Comparison of ENCODE assay signal across 9 cellular contexts in the genomic region with DNA sequence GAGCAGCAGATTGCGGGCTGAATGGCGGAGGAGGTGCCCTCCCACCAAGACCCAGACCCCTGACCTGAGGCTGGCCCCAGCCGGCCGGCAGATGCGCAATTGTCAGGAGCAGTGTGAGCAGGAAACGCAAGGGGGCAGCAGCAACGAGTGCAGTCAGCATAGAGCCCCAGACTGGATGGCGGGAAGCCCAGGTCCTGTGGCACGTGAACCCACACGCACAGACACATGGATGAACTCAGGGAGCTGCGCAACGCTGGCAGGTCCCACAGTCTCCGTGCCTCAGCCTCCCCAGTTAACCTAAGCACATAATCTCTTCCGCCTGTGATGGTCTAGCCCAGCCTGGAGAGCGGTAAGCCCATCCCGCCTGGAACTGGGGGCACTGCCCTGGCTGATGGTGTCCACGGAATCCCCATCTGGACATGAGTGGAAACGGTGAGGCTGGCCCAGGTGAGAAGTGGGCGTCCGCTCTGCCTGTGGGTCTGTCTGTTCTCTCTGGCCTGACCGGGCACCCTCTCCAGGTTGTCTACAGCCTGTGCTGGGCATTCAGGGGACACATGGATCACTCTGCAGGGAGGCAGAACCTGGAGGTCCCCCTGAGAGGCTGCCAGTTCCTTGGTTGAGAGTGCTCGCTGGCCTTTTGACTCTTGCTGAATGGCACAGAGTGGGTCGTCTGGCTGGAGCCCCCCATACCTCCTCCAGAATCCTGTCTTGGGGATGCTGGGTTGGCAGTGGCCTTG. TPM values are rescaled to one million over a fixed set of nuclear protein-coding genes. Genes with fewer than 3 reads are reported as not detected.
DNase-seq lines count a peak whose midpoint lies in the region; ATAC-seq and TF ChIP-seq lines count a peak whose summit lies in the region.
"Had no signal": no experiment of that assay in that cellular context is flagged by ENCODE, and none has a peak within 500 bp of the region (broad histone marks: within the 10 kb centered on the region; RNA-seq: fewer than 3 reads in every experiment).

No MANE protein-coding gene starts in this region.

- POLR2A ChIA-PET in naive thymus-derived CD4-positive, alpha-beta T cell (lab: Charles Lee) = no interaction called here

- no peaks in the 10 kb centered on the region for H3K27me3 Mint-ChIP-seq in naive thymus-derived CD4-positive, alpha-beta T cell

- H3K36me3 ChIP-seq in naive thymus-derived CD4-positive, alpha-beta T cell (ENCODE audit: control insufficient read depth in 2 of 3, insufficient read depth in 3 of 3, low read length in 3 of 3) = no peaks in the 10 kb centered on the region
- no peaks in the 10 kb centered on the region for H3K36me3 ChIP-seq in tibial artery

- no peak overlapping the region for H3K4me3 ChIP-seq in epithelial cell of esophagus (ENCODE audit: low read length)
- H3K4me3 ChIP-seq in naive thymus-derived CD4-positive, alpha-beta T cell (ENCODE audit: low read length) = no peak overlapping the region
- H3K4me3 ChIP-seq in tibial artery = no peak overlapping the region

- CTCF ChIA-PET in naive thymus-derived CD4-positive, alpha-beta T cell (lab: Charles Lee) = interaction anchor here (0.6 kb wide), 1 partner anchor 307 kb away, joined by 3 read pairs; no protein-coding TSS in a partner anchor

- no peaks in the 10 kb centered on the region for H3K9me3 ChIP-seq in naive thymus-derived CD4-positive, alpha-beta T cell (ENCODE audit: control insufficient read depth in 2 of 3, low read length in 3 of 3)
- peaks cover 0 to 2% (median 0%) of the 10 kb centered on the region in 3 donors for H3K9me3 ChIP-seq in tibial artery

- H3K27ac ChIP-seq in naive thymus-derived CD4-positive, alpha-beta T cell (ENCODE audit: low read depth, low read length) = no peak overlapping the region
- H3K27ac ChIP-seq in tibial artery = no peak overlapping the region
- H3K27ac ChIP-seq: epithelial cell of prostate had no signal

- peak; percentile 87 for ATAC-seq in naive thymus-derived CD4-positive, alpha-beta T cell
- no peak for ATAC-seq in HG03565 (IDR thresholded peaks at IDR 0.05; ENCODE audit: unreplicated experiment)

- peak; percentile 55 for DNase-seq in SKM-1 treated with dmso at 0.1 percent for 144 hours (lab: John Stamatoyannopoulos, UW; ENCODE audit: unreplicated experiment)
- no peak for DNase-seq in SKM-1 (lab: John Stamatoyannopoulos, UW; ENCODE audit: unreplicated experiment)
- peak; percentile 33 for DNase-seq in NCI-H460 (ENCODE audit: extremely low read depth, low read depth)
- DNase-seq in activated CD8-positive, alpha-beta memory T cell treated with anti-CD3 and anti-CD28 coated beads, Interleukin-2, amount 50 U/mL, for 4 hours = peak; percentile 55
- DNase-seq in epithelial cell of esophagus (ENCODE audit: low read depth) = peak; percentile 51
- DNase-seq in naive thymus-derived CD4-positive, alpha-beta T cell = peak in 6 of 9 donors; percentile 28 to 49 (median 40)
- DNase-seq in tibial artery = peak in 1 of 2 donors; percentile 51

- TF ChIP-seq CTCF in epithelial cell of esophagus (IDR thresholded peaks at IDR 0.05; ENCODE audit: insufficient read depth, low read depth, low read length, missing control alignments) = peak; percentile 71
- TF ChIP-seq CTCF in tibial artery (IDR thresholded peaks at IDR 0.05) = peak; percentile 35 to 44

- H3K36me3 Mint-ChIP-seq in naive thymus-derived CD4-positive, alpha-beta T cell = no peaks in the 10 kb centered on the region

- H3K9me3 Mint-ChIP-seq in naive thymus-derived CD4-positive, alpha-beta T cell = peaks cover 0 to 3% (median 0%) of the 10 kb centered on the region in 11 donors

- H3K27me3 ChIP-seq in naive thymus-derived CD4-positive, alpha-beta T cell (ENCODE audit: control insufficient read depth in 2 of 2, insufficient read depth in 2 of 2, low read length in 2 of 2) = no peaks in the 10 kb centered on the region
- peaks cover 0 to 29% of the 10 kb centered on the region in 2 donors for H3K27me3 ChIP-seq in tibial artery

- no peaks in the 10 kb centered on the region for H3K4me1 ChIP-seq in naive thymus-derived CD4-positive, alpha-beta T cell (ENCODE audit: control insufficient read depth in 2 of 2, insufficient read depth in 2 of 2, low read length in 2 of 2)
- no peaks in the 10 kb centered on the region for H3K4me1 ChIP-seq in tibial artery

- intact Hi-C loops in naive thymus-derived CD4-positive, alpha-beta T cell (cut with micrococcal nuclease) = loop anchor here in 1 of 2 donors (1.0 kb wide), 2 partner anchors 10 to 19 kb away; no protein-coding TSS in a partner anchor
- intact Hi-C loops in tibial artery (cut with DNase I; ENCODE audit: low total_unique reads) = no loop called here

- H3K4me1 Mint-ChIP-seq in naive thymus-derived CD4-positive, alpha-beta T cell = peaks cover 0 to 3% (median 0%) of the 10 kb centered on the region in 7 donors

- no peak overlapping the region for H3K4me3 Mint-ChIP-seq in naive thymus-derived CD4-positive, alpha-beta T cell

- no peak overlapping the region for H3K27ac Mint-ChIP-seq in naive thymus-derived CD4-positive, alpha-beta T cell

RNA-seq across cellular contexts. Expression of a gene that starts 0.6 kb away (rescaled TPM):
- total RNA-seq in NCI-H460 (2014; rRNA removed; shearing (Covaris generic)) = not detected in 2 replicates
- polyA plus RNA-seq in NCI-H460 (2014; cell fraction: nucleus; rRNA removed) = not detected in 2 replicates
- not detected for total RNA-seq in naive thymus-derived CD4-positive, alpha-beta T cell
- polyA plus RNA-seq in naive thymus-derived CD4-positive, alpha-beta T cell = not detected

RNA-seq across cellular contexts. Expression of a gene that starts 10.3 kb away (rescaled TPM):
- not detected in 2 replicates for total RNA-seq in NCI-H460 (2014; rRNA removed; shearing (Covaris generic))
- 0.25 TPM in 1 of 2 replicates, not detected in the other for polyA plus RNA-seq in NCI-H460 (2014; cell fraction: nucleus; rRNA removed)
- total RNA-seq in naive thymus-derived CD4-positive, alpha-beta T cell = under 1 TPM in 3 of 5 experiments, not detected in 2; 0.29 to 0.49 (median 0.42) TPM
- polyA plus RNA-seq in naive thymus-derived CD4-positive, alpha-beta T cell = under 1 TPM in 1 of 2 donors, not detected in 1; 0.57 TPM

RNA-seq across cellular contexts. Expression of a gene that starts 10.5 kb away (rescaled TPM):
- 3.5 and 6.9 TPM in 2 replicates for total RNA-seq in NCI-H460 (2014; rRNA removed; shearing (Covaris generic))
- 34.1 and 51.9 TPM in 2 replicates for polyA plus RNA-seq in NCI-H460 (2014; cell fraction: nucleus; rRNA removed)
- total RNA-seq in naive thymus-derived CD4-positive, alpha-beta T cell = 10 to 100 TPM in 1 of 5 experiments, 1 to 10 TPM in 4; 3.1 to 10.4 (median 4.0) TPM
- polyA plus RNA-seq in naive thymus-derived CD4-positive, alpha-beta T cell = 1 to 10 TPM; 3.3 to 3.7 TPM

RNA-seq across cellular contexts. Expression of a gene that starts 33.5 kb away (rescaled TPM):
- total RNA-seq in NCI-H460 (2014; rRNA removed; shearing (Covaris generic)) = 152 and 162 TPM in 2 replicates
- 685 and 736 TPM in 2 replicates for polyA plus RNA-seq in NCI-H460 (2014; cell fraction: nucleus; rRNA removed)
- 100 to 1,000 TPM; 198 to 253 (median 212) TPM for total RNA-seq in naive thymus-derived CD4-positive, alpha-beta T cell
- 100 to 1,000 TPM; 111 to 113 TPM for polyA plus RNA-seq in naive thymus-derived CD4-positive, alpha-beta T cell

RNA-seq across cellular contexts. Expression of a gene that starts 34.2 kb away (rescaled TPM):
- not detected in 2 replicates for total RNA-seq in NCI-H460 (2014; rRNA removed; shearing (Covaris generic))
- polyA plus RNA-seq in NCI-H460 (2014; cell fraction: nucleus; rRNA removed) = not detected in 2 replicates
- total RNA-seq in naive thymus-derived CD4-positive, alpha-beta T cell = not detected
- not detected for polyA plus RNA-seq in naive thymus-derived CD4-positive, alpha-beta T cell
